ENCODE assay signal across 16 cellular contexts in the genomic region with DNA sequence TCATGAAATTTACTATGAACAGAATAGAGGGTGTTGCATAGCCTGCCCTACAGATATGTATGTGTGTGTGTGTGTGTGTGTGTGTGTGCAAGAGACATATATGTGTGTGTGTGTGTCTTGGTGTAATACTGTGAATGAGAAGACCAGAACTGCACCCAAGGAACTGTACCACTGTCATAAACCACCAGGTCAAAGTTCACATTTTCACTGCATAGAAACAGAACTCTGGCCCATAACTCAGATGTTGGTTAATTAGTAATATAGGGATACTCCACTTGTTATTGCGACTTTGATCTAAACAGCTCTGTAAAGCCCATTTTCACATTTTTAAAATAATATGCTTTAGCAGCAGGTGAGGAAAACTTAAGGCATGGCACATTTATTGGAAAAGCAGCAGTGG.
DNase-seq lines count a peak whose midpoint lies in the region; ATAC-seq and TF ChIP-seq lines count a peak whose summit lies in the region.
"Had no signal": no experiment of that assay in that cellular context is flagged by ENCODE, and none has a peak within 500 bp of the region (broad histone marks: within the 10 kb centered on the region; RNA-seq: fewer than 3 reads in every experiment).

No MANE protein-coding gene starts in this region.

- intact Hi-C loops in sciatic nerve (cut with DNase I), result no loop called here

- H3K4me2 ChIP-seq in GM23248 (ENCODE audit: unreplicated experiment), result no peak overlapping the region

- no peaks in the 10 kb centered on the region for H3K9me3 ChIP-seq in GM23248 (ENCODE audit: low read depth)
- H3K9me3 ChIP-seq: HAP-1 had no signal

- no peak for ATAC-seq in sciatic nerve

- peaks cover 68% of the 10 kb centered on the region for H3K4me1 ChIP-seq in GM23248 (ENCODE audit: insufficient read depth)
- H3K4me1 ChIP-seq: HAP-1 had no signal

- in situ Hi-C loops in GM23248 (cut with MboI), result no loop called here

- H2AFZ ChIP-seq in GM23248, result no peak overlapping the region

- DNase-seq in GM23248 (no peak), SW480 (ENCODE audit: low spot score) (peak; percentile 23), islet precursor cell (peak; percentile 27), renal cortical epithelial cell (ENCODE audit: low read depth) (peak; percentile 30), NCI-H187 treated with DMSO at 0.1 percent for 48 hours (lab: John Stamatoyannopoulos, UW) (no peak), erythroblast (lab: John Stamatoyannopoulos, UW) (no peak), NCI-H1092 (lab: John Stamatoyannopoulos, UW) (no peak), sciatic nerve (ENCODE audit: low spot score) (no peak)
- DNase-seq: AML-193; CD4-positive, CD25-positive, alpha-beta regulatory T cell; DMS79; NCI-H2029; NCI-H2171 treated with DMSO at 0.1 percent for 48 hours; NCI-H510A; SHP77 treated with DMSO at 0.1 percent for 48 hours had no signal

- H3K4me3 ChIP-seq in GM23248, result no peak overlapping the region
- H3K4me3 ChIP-seq: HAP-1 had no signal

- TF ChIP-seq POLR2A in erythroblast (IDR thresholded peaks at IDR 0.05; ENCODE audit: low read length), result no peak

- H3K79me2 ChIP-seq in GM23248 (ENCODE audit: insufficient read depth), result peaks cover 97% of the 10 kb centered on the region

- H3K27me3 ChIP-seq in GM23248 (replicated peaks; ENCODE audit: insufficient read depth), result no peaks in the 10 kb centered on the region

- 100% methylated on average over 1 of the region's 1 CpG for WGBS in GM23248 (ENCODE audit: low coverage in 1 of 2, low lambda C conversion rate in 2 of 2, missing lambda C conversion rate in 2 of 2), 2 experiments

- 0 out of 2 replicates have a peak, but pooled peaks cover 4% of the 10 kb centered on the region for H4K20me1 ChIP-seq in GM23248 (ENCODE audit: insufficient read depth)

- H3K9ac ChIP-seq in GM23248, result no peak overlapping the region

- H3K36me3 ChIP-seq in GM23248 (ENCODE audit: low read depth), result no peaks in the 10 kb centered on the region
- H3K36me3 ChIP-seq: HAP-1 had no signal

- 0 out of 2 replicates have a peak overlapping the region, but pooled peaks have one; percentile 45 for H3K27ac ChIP-seq in GM23248

- peaks cover 66% of the 10 kb centered on the region for H3F3A ChIP-seq in GM23248 (ENCODE audit: insufficient read depth)

- H3K9me2 ChIP-seq in GM23248 (ENCODE audit: insufficient read depth), result no peaks in the 10 kb centered on the region

Comparison
In these comparisons a context has a peak if more than half of its experiments do, and no peak if none do; other contexts are left out.
1. DNase-seq: peak in SW480 (single experiment), islet precursor cell (single experiment) and renal cortical epithelial cell (single experiment); none in GM23248 (single experiment), NCI-H187 treated with DMSO at 0.1 percent for 48 hours (single experiment), erythroblast (0 of 2), NCI-H1092 (single experiment) and sciatic nerve (single experiment).